6 cellular contexts compared by ENCODE assay signal in the genomic region with DNA sequence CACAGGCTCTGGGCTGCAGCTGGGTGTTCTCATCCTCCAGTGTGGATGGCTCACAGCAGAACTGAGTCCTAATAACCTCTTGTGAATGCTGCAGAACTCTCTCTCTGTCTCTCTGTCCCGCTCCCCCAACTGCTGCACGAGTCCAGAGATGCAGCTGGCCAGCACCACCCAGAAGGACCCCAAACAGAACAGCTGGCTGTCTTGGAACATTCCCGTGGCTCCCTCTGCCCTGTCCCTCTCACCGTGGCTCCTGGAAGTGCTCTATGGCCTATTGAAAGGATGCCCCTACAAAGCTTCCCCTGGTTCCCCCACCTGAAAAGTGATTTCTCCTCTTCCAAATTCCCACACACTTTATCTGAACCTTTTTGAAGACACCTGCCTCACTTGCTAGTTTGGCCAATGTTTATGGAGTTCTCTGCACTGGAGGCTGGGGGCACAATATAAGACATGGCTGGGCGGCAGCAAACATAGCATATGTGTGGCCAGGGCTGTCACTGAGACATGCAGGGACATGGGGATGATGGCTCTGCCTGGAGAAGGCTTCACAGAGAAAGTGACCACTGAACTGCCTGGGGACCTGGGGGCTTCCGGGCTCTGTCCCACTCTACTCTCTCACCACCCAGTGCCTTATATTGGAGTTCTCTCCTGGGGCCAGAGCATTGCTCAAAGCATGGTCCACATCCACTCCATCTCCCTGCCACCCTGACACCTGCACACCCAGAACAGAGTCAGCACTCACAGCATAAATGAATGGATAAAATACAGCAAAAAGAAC. TPM values are rescaled to one million over a fixed set of nuclear protein-coding genes. Genes with fewer than 3 reads are reported as not detected.
"Had no signal": no experiment of that assay in that cellular context is flagged by ENCODE, and none has a peak within 500 bp of the region (broad histone marks: within the 10 kb centered on the region; RNA-seq: fewer than 3 reads in every experiment).

No MANE protein-coding gene starts in this region.

RNA-seq across cellular contexts. Expression of a gene that starts 10.3 kb away (rescaled TPM):
- total RNA-seq: GM23338, H1, HepG2, HFFc6, HT1080 had no signal
- polyA plus RNA-seq: GM23338, H1, HepG2, IgD-negative memory B cell had no signal

RNA-seq across cellular contexts. Expression of a gene that starts 15.1 kb away (rescaled TPM):
- total RNA-seq: GM23338, H1, HepG2, HFFc6, HT1080 had no signal
- polyA plus RNA-seq: GM23338, H1, HepG2 had no signal

RNA-seq across cellular contexts. Expression of a gene that starts 30.6 kb away (rescaled TPM):
- total RNA-seq: GM23338, H1, HepG2, HFFc6, HT1080 had no signal
- polyA plus RNA-seq: GM23338, H1, HepG2 had no signal

RNA-seq across cellular contexts. Expression of a gene that starts 48.4 kb away (rescaled TPM):
- total RNA-seq: GM23338, H1, HFFc6, HT1080 had no signal
- polyA plus RNA-seq: GM23338, H1 had no signal

RNA-seq across cellular contexts. Expression of a gene that starts 54.4 kb away (rescaled TPM):
- total RNA-seq: GM23338, H1, HepG2, HFFc6, HT1080 had no signal
- polyA plus RNA-seq: GM23338, H1, HepG2, IgD-negative memory B cell had no signal
